Comparison of ENCODE assay signal across 2 cellular contexts in the genomic region with DNA sequence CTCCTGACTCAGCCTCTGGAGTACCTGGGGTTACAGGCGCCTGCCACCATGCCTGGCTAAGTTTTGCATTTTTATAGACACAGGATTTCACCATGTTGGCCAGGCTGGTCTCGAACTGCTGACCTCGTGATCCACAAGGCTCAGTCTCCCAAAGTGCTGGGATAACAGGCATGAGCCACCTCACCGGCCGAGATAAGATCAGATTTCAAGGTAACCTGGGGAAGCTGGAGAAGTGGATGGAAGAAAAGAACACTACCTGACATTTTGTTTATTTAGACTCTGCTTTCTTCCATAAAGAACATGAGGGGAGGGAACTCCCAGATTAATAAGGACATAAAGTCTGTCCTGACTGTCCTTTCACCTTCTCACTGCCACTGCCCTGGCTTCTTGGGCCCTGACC.
A peak's percentile ranks its signal among the peaks of the same experiment; 100 is the strongest.
TF ChIP-seq lines count a peak whose summit lies in the region.

No MANE protein-coding gene starts in this region.

TF ChIP-seq in HepG2, 621 proteins besides CTCF, POLR2A, EP300 and RAD21:
- TF ChIP-seq ATF7 (IDR thresholded peaks at IDR 0.05) (no peak), ATF7 (CRISPR knock-in tag; IDR thresholded peaks at IDR 0.05) (no peak), KDM5A (IDR thresholded peaks at IDR 0.05; ENCODE audit: borderline replicate concordance, low read length) (no peak), PHF5A (CRISPR knock-in tag; IDR thresholded peaks at IDR 0.05; ENCODE audit: low read depth, unreplicated experiment) (no peak), ZNF629 (CRISPR knock-in tag; conservative IDR thresholded peaks at IDR 0.05) (peak; percentile 65), RFX3 (CRISPR knock-in tag; IDR thresholded peaks at IDR 0.05) (no peak), ZFP62 (CRISPR knock-in tag; IDR thresholded peaks at IDR 0.05) (no peak), TMF1 (CRISPR knock-in tag; IDR thresholded peaks at IDR 0.05; ENCODE audit: low read depth) (no peak)
- TF ChIP-seq, protein P1, sequence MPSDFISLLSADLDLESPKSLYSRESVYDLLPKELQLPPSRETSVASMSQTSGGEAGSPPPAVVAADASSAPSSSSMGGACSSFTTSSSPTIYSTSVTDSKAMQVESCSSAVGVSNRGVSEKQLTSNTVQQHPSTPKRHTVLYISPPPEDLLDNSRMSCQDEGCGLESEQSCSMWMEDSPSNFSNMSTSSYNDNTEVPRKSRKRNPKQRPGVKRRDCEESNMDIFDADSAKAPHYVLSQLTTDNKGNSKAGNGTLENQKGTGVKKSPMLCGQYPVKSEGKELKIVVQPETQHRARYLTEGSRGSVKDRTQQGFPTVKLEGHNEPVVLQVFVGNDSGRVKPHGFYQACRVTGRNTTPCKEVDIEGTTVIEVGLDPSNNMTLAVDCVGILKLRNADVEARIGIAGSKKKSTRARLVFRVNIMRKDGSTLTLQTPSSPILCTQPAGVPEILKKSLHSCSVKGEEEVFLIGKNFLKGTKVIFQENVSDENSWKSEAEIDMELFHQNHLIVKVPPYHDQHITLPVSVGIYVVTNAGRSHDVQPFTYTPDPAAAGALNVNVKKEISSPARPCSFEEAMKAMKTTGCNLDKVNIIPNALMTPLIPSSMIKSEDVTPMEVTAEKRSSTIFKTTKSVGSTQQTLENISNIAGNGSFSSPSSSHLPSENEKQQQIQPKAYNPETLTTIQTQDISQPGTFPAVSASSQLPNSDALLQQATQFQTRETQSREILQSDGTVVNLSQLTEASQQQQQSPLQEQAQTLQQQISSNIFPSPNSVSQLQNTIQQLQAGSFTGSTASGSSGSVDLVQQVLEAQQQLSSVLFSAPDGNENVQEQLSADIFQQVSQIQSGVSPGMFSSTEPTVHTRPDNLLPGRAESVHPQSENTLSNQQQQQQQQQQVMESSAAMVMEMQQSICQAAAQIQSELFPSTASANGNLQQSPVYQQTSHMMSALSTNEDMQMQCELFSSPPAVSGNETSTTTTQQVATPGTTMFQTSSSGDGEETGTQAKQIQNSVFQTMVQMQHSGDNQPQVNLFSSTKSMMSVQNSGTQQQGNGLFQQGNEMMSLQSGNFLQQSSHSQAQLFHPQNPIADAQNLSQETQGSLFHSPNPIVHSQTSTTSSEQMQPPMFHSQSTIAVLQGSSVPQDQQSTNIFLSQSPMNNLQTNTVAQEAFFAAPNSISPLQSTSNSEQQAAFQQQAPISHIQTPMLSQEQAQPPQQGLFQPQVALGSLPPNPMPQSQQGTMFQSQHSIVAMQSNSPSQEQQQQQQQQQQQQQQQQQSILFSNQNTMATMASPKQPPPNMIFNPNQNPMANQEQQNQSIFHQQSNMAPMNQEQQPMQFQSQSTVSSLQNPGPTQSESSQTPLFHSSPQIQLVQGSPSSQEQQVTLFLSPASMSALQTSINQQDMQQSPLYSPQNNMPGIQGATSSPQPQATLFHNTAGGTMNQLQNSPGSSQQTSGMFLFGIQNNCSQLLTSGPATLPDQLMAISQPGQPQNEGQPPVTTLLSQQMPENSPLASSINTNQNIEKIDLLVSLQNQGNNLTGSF (CRISPR knock-in tag; IDR thresholded peaks at IDR 0.05): no peak

TF ChIP-seq in SK-N-SH, 30 proteins besides CTCF, POLR2A, EP300 and RAD21:
- TF ChIP-seq MXI1 (IDR thresholded peaks at IDR 0.05; ENCODE audit: low read depth, low read length) (no peak), RXRA (IDR thresholded peaks at IDR 0.05; ENCODE audit: borderline replicate concordance, low read depth) (no peak)
TF ChIP-seq in SK-N-SH: peak in this region for 0.
